Comparison of ENCODE assay signal across 8 cellular contexts in genomic region chr2:56191617-56192016, GRCh38. TPM values are rescaled to one million over a fixed set of nuclear protein-coding genes. Genes with fewer than 3 reads are reported as not detected.
DNase-seq lines count a peak whose midpoint lies in the region; ATAC-seq and TF ChIP-seq lines count a peak whose summit lies in the region.

No MANE protein-coding gene starts in this region.

- peak; percentile 44 for ATAC-seq in Right ventricle myocardium inferior
- ATAC-seq in GM18498 (IDR thresholded peaks at IDR 0.05; ENCODE audit: unreplicated experiment), result no peak
- ATAC-seq in T-cell (replicated peaks in 1 of 4), result no peak

- intact Hi-C loops in Right ventricle myocardium inferior (cut with DNase I), result no loop called here
- intact Hi-C loops in cardiac septum (cut with DNase I), result loop anchor here (10.0 kb wide), 2 partner anchors 333 to 393 kb away; no protein-coding TSS in a partner anchor
- intact Hi-C loops in ascending aorta (cut with DNase I), result no loop called here

- H3K4me1 Mint-ChIP-seq in osteocyte (ENCODE audit: unreplicated experiment), result peaks cover 5% of the 10 kb centered on the region
- H3K4me1 Mint-ChIP-seq in T-cell, result no peaks in the 10 kb centered on the region

- H3K9me3 Mint-ChIP-seq in osteocyte (ENCODE audit: unreplicated experiment) (no peaks in the 10 kb centered on the region), T-cell (peaks cover 0 to 5% (median 0%) of the 10 kb centered on the region in 3 donors)

- H3K4me3 Mint-ChIP-seq in osteocyte (ENCODE audit: unreplicated experiment), result no peak overlapping the region
- no peak overlapping the region for H3K4me3 Mint-ChIP-seq in T-cell

- no peaks in the 10 kb centered on the region for H3K4me1 ChIP-seq in ascending aorta

- no peaks in the 10 kb centered on the region for H3K36me3 ChIP-seq in ascending aorta

- TF ChIP-seq CTCF in epithelial cell of esophagus (IDR thresholded peaks at IDR 0.05; ENCODE audit: insufficient read depth, low read depth, low read length, missing control alignments), result peak; percentile 64
- peak; percentile 69 for TF ChIP-seq CTCF in osteocyte (IDR thresholded peaks at IDR 0.05)
- TF ChIP-seq CTCF in ascending aorta (IDR thresholded peaks at IDR 0.05), result peak in 1 of 3 experiments; percentile 23

- DNase-seq in Right ventricle myocardium inferior (ENCODE audit: missing footprints) (no peak), cardiac septum (ENCODE audit: low spot score) (no peak), NCI-H69 (lab: John Stamatoyannopoulos, UW) (peak; percentile 87), epithelial cell of esophagus (ENCODE audit: low read depth) (peak; percentile 57), osteocyte (ENCODE audit: extremely low spot score, unreplicated experiment) (no peak), ascending aorta (ENCODE audit: low spot score in 2 of 2) (no peak), T-cell (no peak)

- no peak overlapping the region for H3K27ac Mint-ChIP-seq in osteocyte (ENCODE audit: unreplicated experiment)
- no peak overlapping the region for H3K27ac Mint-ChIP-seq in T-cell

- CTCF ChIA-PET in T-cell (lab: Charles Lee), result no interaction called here

- H3K27me3 ChIP-seq in ascending aorta, result no peaks in the 10 kb centered on the region

- H3K9me3 ChIP-seq in ascending aorta, result no peaks in the 10 kb centered on the region

- no peak overlapping the region for H3K27ac ChIP-seq in ascending aorta

- POLR2A ChIA-PET in T-cell (lab: Charles Lee), result no interaction called here

- no peaks in the 10 kb centered on the region for H3K27me3 Mint-ChIP-seq in osteocyte (ENCODE audit: unreplicated experiment)
- peaks cover 28 to 44% of the 10 kb centered on the region in 2 donors for H3K27me3 Mint-ChIP-seq in T-cell

- H3K4me3 ChIP-seq in epithelial cell of esophagus (ENCODE audit: low read length) (no peak overlapping the region), ascending aorta (no peak overlapping the region)

- no peaks in the 10 kb centered on the region for H3K36me3 Mint-ChIP-seq in osteocyte (ENCODE audit: unreplicated experiment)
- H3K36me3 Mint-ChIP-seq in T-cell, result no peaks in the 10 kb centered on the region

RNA-seq across cellular contexts. Expression of gene CCDC85A, which starts 7.8 kb away (rescaled TPM):
- total RNA-seq in Right ventricle myocardium inferior (5.3 TPM), cardiac septum (2.7 TPM), osteocyte (1.5 and 1.7 TPM in 2 replicates), ascending aorta (15.0 TPM), T-cell (not detected)

Comparison
In these comparisons a context has a peak if more than half of its experiments do, and no peak if none do; other contexts are left out.
1. DNase-seq: peak in NCI-H69 (single experiment) and epithelial cell of esophagus (single experiment); none in Right ventricle myocardium inferior (single experiment), cardiac septum (single experiment), osteocyte (single experiment), ascending aorta (0 of 2) and T-cell (0 of 34).